2 cellular contexts compared by ENCODE assay signal in genomic region chr1:114081145-114082046, GRCh38.
TF ChIP-seq lines count a peak whose summit lies in the region.

No MANE protein-coding gene starts in this region.

TF ChIP-seq in liver, 16 proteins besides CTCF, POLR2A, EP300 and RAD21 (continued from another document):
- no peak for TF ChIP-seq ZBTB33 (IDR thresholded peaks at IDR 0.05)
- TF ChIP-seq ATF3 (IDR thresholded peaks at IDR 0.05): no peak
- TF ChIP-seq HNF4A (conservative IDR thresholded peaks at IDR 0.05): no peak
- peak; percentile 38 to 64 for TF ChIP-seq RXRA (IDR thresholded peaks at IDR 0.05)
- no peak for TF ChIP-seq FOXA2 (IDR thresholded peaks at IDR 0.05)
- TF ChIP-seq TAF1 (conservative IDR thresholded peaks at IDR 0.05): no peak
- peak; percentile 80 for TF ChIP-seq NR2F2 (IDR thresholded peaks at IDR 0.05)
- TF ChIP-seq JUND (IDR thresholded peaks at IDR 0.05): no peak
- no peak for TF ChIP-seq SP1 (IDR thresholded peaks at IDR 0.05)
- no peak for TF ChIP-seq MAX (IDR thresholded peaks at IDR 0.05)
- no peak for TF ChIP-seq FOXA1 (IDR thresholded peaks at IDR 0.05)
- no peak for TF ChIP-seq HNF4G (IDR thresholded peaks at IDR 0.05)
- TF ChIP-seq YY1 (IDR thresholded peaks at IDR 0.05): no peak
- TF ChIP-seq EGR1 (IDR thresholded peaks at IDR 0.05; ENCODE audit: low read depth in 2 of 2): no peak
TF ChIP-seq in liver: peak in this region for 2.

TF ChIP-seq in HepG2, 621 proteins besides CTCF, POLR2A, EP300 and RAD21 (continued from another document):
- TF ChIP-seq TRAFD1 (CRISPR knock-in tag; IDR thresholded peaks at IDR 0.05; ENCODE audit: borderline replicate concordance) (no peak), HMGXB3 (CRISPR knock-in tag; IDR thresholded peaks at IDR 0.05; ENCODE audit: borderline replicate concordance) (no peak), THYN1 (CRISPR knock-in tag; IDR thresholded peaks at IDR 0.05; ENCODE audit: borderline replicate concordance, low read depth) (no peak), ZNF331 (CRISPR knock-in tag; IDR thresholded peaks at IDR 0.05) (no peak), NFRKB (IDR thresholded peaks at IDR 0.05) (no peak), RFX3 (CRISPR knock-in tag; IDR thresholded peaks at IDR 0.05) (no peak), BRCA1 (CRISPR knock-in tag; IDR thresholded peaks at IDR 0.05) (no peak), XBP1 (CRISPR knock-in tag; IDR thresholded peaks at IDR 0.05) (no peak), POGZ (CRISPR knock-in tag; IDR thresholded peaks at IDR 0.05) (no peak)
